In the genomic region with DNA sequence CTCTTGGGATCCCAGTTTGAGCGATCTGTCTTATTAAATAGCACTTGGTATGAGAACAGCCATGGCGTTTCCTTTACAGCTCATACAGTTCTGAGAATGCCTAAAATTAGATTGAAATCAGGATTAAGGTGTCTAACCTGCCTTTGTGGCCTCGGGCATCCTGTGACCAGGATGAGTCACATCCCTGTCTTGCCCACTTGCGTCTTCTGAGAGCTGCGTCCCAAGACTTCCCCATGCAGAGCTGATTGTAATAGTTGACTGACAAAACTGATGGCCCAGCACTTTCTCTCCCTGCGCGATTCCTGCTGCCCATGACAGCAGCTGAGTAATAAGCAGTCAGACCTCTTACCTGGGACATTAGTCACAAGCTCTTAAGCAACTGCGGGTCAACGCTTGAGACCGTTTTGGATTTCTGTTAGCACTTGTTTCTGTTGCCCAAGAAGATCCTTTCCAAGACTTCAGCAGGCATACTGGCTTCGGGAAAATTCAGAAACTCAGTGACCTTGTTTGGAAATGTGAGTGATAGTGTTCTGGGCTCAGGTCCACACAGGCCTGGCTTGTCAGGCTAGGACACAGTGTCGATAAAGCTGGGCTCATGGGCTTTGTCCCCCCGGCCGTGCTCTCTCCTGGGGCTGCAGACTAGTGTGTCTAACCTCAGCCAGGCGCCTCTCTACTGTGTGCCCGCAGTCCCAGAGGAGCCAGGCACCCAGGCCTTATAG, we compare ENCODE assay signal across 8 cellular contexts.
DNase-seq lines count a peak whose midpoint lies in the region; ATAC-seq and TF ChIP-seq lines count a peak whose summit lies in the region.

No MANE protein-coding gene starts in this region.

- ATAC-seq in GM18505 (IDR thresholded peaks at IDR 0.05; ENCODE audit: unreplicated experiment) (peak; percentile 74), HG02840 (IDR thresholded peaks at IDR 0.05; ENCODE audit: low FRiP score, unreplicated experiment) (peak; percentile 52)
- peak; percentile 88 for ATAC-seq in activated naive CD8-positive, alpha-beta T cell treated with anti-CD3 and anti-CD28 coated beads, Interleukin-2, amount 10 ng/mL, durations not matched to agents 7 days and 5 days (ENCODE audit: low read depth)

- TF ChIP-seq POLR2A in GM18505 (IDR thresholded peaks at IDR 0.05; ENCODE audit: borderline replicate concordance, extremely low read depth, insufficient read depth, insufficient read length): no peak

- peak overlapping the region; percentile 86 for H3K27ac Mint-ChIP-seq in activated naive CD8-positive, alpha-beta T cell treated with anti-CD3 and anti-CD28 coated beads, Interleukin-2, amount 10 ng/mL, durations not matched to agents 7 days and 5 days

- H3K27me3 Mint-ChIP-seq in activated naive CD8-positive, alpha-beta T cell treated with anti-CD3 and anti-CD28 coated beads, Interleukin-2, amount 10 ng/mL, durations not matched to agents 7 days and 5 days: no peaks in the 10 kb centered on the region

- peaks cover 54% of the 10 kb centered on the region for H3K4me1 ChIP-seq in SJSA1 (replicated peaks)

- H3K9me3 ChIP-seq in SJSA1 (replicated peaks): no peaks in the 10 kb centered on the region

- POLR2A ChIA-PET in activated naive CD8-positive, alpha-beta T cell treated with anti-CD3 and anti-CD28 coated beads, Interleukin-2, amount 10 ng/mL, durations not matched to agents 7 days and 5 days (lab: Charles Lee): interaction anchor here (0.6 to 1.7 kb wide), 9 partner anchors 12 to 206 kb away, joined by 3 to 6 read pairs (median 4); partner anchors contain the start of gene HIF1A

- H3K36me3 ChIP-seq in SJSA1: no peaks in the 10 kb centered on the region
- no peaks in the 10 kb centered on the region for H3K36me3 ChIP-seq in kidney epithelial cell (ENCODE audit: control insufficient read depth, insufficient read depth, low read length)

- H3K36me3 Mint-ChIP-seq in activated naive CD8-positive, alpha-beta T cell treated with anti-CD3 and anti-CD28 coated beads, Interleukin-2, amount 10 ng/mL, durations not matched to agents 7 days and 5 days: peaks cover 56% of the 10 kb centered on the region

- H3K27ac ChIP-seq in SJSA1: peak overlapping the region; percentile 39; the same call in 1 of the 2 replicates

- no peaks in the 10 kb centered on the region for H3K27me3 ChIP-seq in SJSA1 (replicated peaks)
- H3K27me3 ChIP-seq in kidney epithelial cell (ENCODE audit: control insufficient read depth, insufficient read depth, low read length): no peaks in the 10 kb centered on the region

- DNase-seq in SJSA1 (ENCODE audit: low read depth in 1 of 2, low spot score in 2 of 2) (peak; percentile 52 to 59), kidney epithelial cell (ENCODE audit: low read depth) (peak; percentile 99), iPS-NIHi11 (ENCODE audit: low spot score) (no peak), DMS153 treated with DMSO at 0.1 percent for 48 hours (lab: John Stamatoyannopoulos, UW; ENCODE audit: unreplicated experiment) (no peak)
- peak; percentile 60 for DNase-seq in activated naive CD8-positive, alpha-beta T cell treated with anti-CD3 and anti-CD28 coated beads, Interleukin-2, amount 10 ng/mL, durations not matched to agents 7 days and 5 days
- peak; percentile 49 for DNase-seq in stimulated activated CD8-positive, alpha-beta memory T cell treated with anti-CD3 and anti-CD28 coated beads, Interleukin-4, amount 100 ng/mL, for 24 hours (ENCODE audit: low read depth)

- H3K4me1 Mint-ChIP-seq in activated naive CD8-positive, alpha-beta T cell treated with anti-CD3 and anti-CD28 coated beads, Interleukin-2, amount 10 ng/mL, durations not matched to agents 7 days and 5 days: peaks cover 76% of the 10 kb centered on the region

- no peak overlapping the region for H3K4me3 ChIP-seq in SJSA1
- H3K4me3 ChIP-seq in kidney epithelial cell (ENCODE audit: low read depth, low read length): no peak overlapping the region

- peak overlapping the region; percentile 65 for H3K4me3 Mint-ChIP-seq in activated naive CD8-positive, alpha-beta T cell treated with anti-CD3 and anti-CD28 coated beads, Interleukin-2, amount 10 ng/mL, durations not matched to agents 7 days and 5 days

- no peaks in the 10 kb centered on the region for H3K9me3 Mint-ChIP-seq in activated naive CD8-positive, alpha-beta T cell treated with anti-CD3 and anti-CD28 coated beads, Interleukin-2, amount 10 ng/mL, durations not matched to agents 7 days and 5 days

- no peak for TF ChIP-seq CTCF in kidney epithelial cell (IDR thresholded peaks at IDR 0.05; ENCODE audit: insufficient read depth, low read length, poor library complexity, severe bottlenecking)

Comparison
In these comparisons a context has a peak if more than half of its experiments do, and no peak if none do; other contexts are left out.
1. DNase-seq: peak in SJSA1 (2 of 2), activated naive CD8-positive, alpha-beta T cell treated with anti-CD3 and anti-CD28 coated beads, Interleukin-2, amount 10 ng/mL, durations not matched to agents 7 days and 5 days (single experiment), kidney epithelial cell (single experiment) and stimulated activated CD8-positive, alpha-beta memory T cell treated with anti-CD3 and anti-CD28 coated beads, Interleukin-4, amount 100 ng/mL, for 24 hours (single experiment); none in iPS-NIHi11 (single experiment) and DMS153 treated with DMSO at 0.1 percent for 48 hours (single experiment).
2. Peak in every context shown above with its lines, with median percentiles within 50 percentile points of each other: ATAC-seq.